ENCODE assay signal across 8 cellular contexts in the genomic region with DNA sequence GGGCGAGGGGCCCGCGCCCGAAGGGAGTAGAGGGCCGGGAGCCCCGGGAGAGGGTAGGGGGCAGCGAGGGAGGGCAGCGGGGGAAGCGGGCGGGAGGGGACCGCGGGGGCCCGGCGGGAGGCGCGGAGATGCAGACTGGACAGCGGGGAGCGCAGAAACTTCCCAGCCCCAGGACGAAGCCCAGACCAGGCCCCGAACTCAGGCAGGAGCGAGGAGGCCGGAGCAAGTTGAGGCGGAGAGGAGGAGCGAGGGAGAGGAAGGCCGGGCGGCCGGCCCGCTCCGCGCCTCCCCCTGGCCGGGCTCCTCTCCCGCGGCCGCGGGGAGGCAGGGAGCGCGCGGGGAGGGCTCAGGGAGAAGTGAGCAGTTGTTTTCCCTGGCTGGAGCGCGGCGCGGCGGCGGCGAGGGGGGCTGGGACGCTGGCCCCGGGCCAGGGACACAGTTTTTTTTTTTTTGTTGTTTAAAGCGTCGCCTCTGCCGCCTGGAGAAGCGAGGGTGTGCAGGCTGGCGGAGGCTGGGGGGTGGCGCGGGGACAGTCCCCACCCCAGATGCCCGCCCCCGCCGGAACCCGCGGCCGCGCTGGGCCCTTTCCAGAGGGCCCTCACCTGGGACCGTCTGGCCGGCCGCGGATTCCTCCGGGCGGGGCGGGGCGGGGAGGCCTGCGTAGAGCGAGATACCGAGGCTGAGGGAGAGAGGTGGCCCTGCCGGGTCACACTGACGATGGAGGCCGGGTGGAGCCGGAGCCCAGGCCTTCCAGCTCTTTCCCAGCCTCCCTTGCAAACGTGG. TPM values are rescaled to one million over a fixed set of nuclear protein-coding genes. Genes with fewer than 3 reads are reported as not detected.
DNase-seq lines count a peak whose midpoint lies in the region; ATAC-seq, FAIRE-seq and TF ChIP-seq lines count a peak whose summit lies in the region.

A gene (minus strand): TSS at position 358 of the 783 bp plus-strand sequence. CDS start 400 bp downstream, outside the sequence.

- H3K79me2 ChIP-seq in K562 (ENCODE audit: control insufficient read depth, insufficient read depth, low read length) (no peaks in the 10 kb centered on the region), trophoblast cell (ENCODE audit: control insufficient read depth, insufficient read depth, low read length, poor library complexity) (peaks cover 6% of the 10 kb centered on the region)

- peak within 1 kb of the TSS; percentile 59 for H3K4ac ChIP-seq in trophoblast cell (ENCODE audit: low read depth, low read length)

- peak within 1 kb of the TSS; percentile 81 for H3K27ac ChIP-seq in HEK293 (ENCODE audit: extremely low read depth, low read depth, low read length)
- peak within 1 kb of the TSS; percentile 68 for H3K27ac ChIP-seq in K562 (ENCODE audit: extremely low read depth, low read depth, low read length)
- peak within 1 kb of the TSS; percentile 99 for H3K27ac ChIP-seq in right cardiac atrium (ENCODE audit: low read length)
- H3K27ac ChIP-seq in trophoblast cell (ENCODE audit: low read depth, low read length), result peak within 1 kb of the TSS; percentile 73

- H2BK5ac ChIP-seq in trophoblast cell (ENCODE audit: low read depth, low read length, poor library complexity), result peak within 1 kb of the TSS; percentile 82

- DNase-seq in CD1c-positive myeloid dendritic cell (ENCODE audit: extremely low spot score) (peak; percentile 62), RPMI7951 (ENCODE audit: low read depth) (peak; percentile 85), K562 (ENCODE audit: extremely low read depth in 1 of 4, low spot score in 3 of 4) (peak; percentile 85 to 90 (median 88)), right cardiac atrium (peak; percentile 88 to 95 (median 95)), trophoblast cell (peak; percentile 67 to 80)

- TF ChIP-seq RAD21 in K562 (CRISPR knock-in tag; conservative IDR thresholded peaks at IDR 0.05 in 1 of 2, IDR thresholded peaks at IDR 0.05 in 1 of 2), result no peak

- no peak for FAIRE-seq in K562 (lab: Jason Lieb, UNC)

- TF ChIP-seq EP300 in K562 (IDR thresholded peaks at IDR 0.05; ENCODE audit: low read length), result peak; percentile 4; the same call in 1 of the 2 replicates

- 2% methylated on average over 8 of the region's 77 CpGs for WGBS in K562 (ENCODE audit: insufficient coverage, low coverage, missing lambda C conversion rate)
- WGBS in right cardiac atrium, result under 1% methylated on average over 77 of the region's 77 CpGs
- no CpG with 5 or more reads among the region's 77 CpGs for WGBS in trophoblast cell (ENCODE audit: extremely low coverage, insufficient coverage, insufficient read length)

- TF ChIP-seq CTCF in HEK293 (tag by site-specific recombination; IDR thresholded peaks at IDR 0.05), result no peak
- peak in 1 of 3 experiments; percentile 2; a peak in 2 of 6 replicates for TF ChIP-seq CTCF in K562 (IDR thresholded peaks at IDR 0.05 in 2 of 3, conservative IDR thresholded peaks at IDR 0.05 in 1 of 3; ENCODE audit: insufficient read depth in 2 of 3, low read depth in 1 of 3, low read length in 3 of 3)

- in situ Hi-C loops in K562 (cut with MboI), result no loop called here

- peaks cover 19% of the 10 kb centered on the region for H3K4me1 ChIP-seq in HEK293 (ENCODE audit: control insufficient read depth, insufficient read depth, low read length)
- peaks cover 54 to 81% of the 10 kb centered on the region in 2 experiments for H3K4me1 ChIP-seq in K562 (replicated peaks in 1 of 2; ENCODE audit: control insufficient read depth in 2 of 2, insufficient read depth in 2 of 2, low read length in 2 of 2)
- peaks cover 12% of the 10 kb centered on the region for H3K4me1 ChIP-seq in right cardiac atrium (ENCODE audit: control insufficient read depth, insufficient read depth, low read length)
- H3K4me1 ChIP-seq in trophoblast cell (ENCODE audit: control insufficient read depth in 1 of 2, insufficient read depth in 2 of 2, low read length in 2 of 2), result peaks cover 40 to 50% of the 10 kb centered on the region in 2 experiments

- peak within 1 kb of the TSS; percentile 85 for H2BK120ac ChIP-seq in trophoblast cell (ENCODE audit: insufficient read depth, low read length, poor library complexity)

- H2AK5ac ChIP-seq in trophoblast cell (ENCODE audit: low read length), result peak within 1 kb of the TSS; percentile 66

- H4K8ac ChIP-seq in trophoblast cell (ENCODE audit: low read depth, low read length), result peak within 1 kb of the TSS; percentile 92

- peak within 1 kb of the TSS; percentile 80 for H3K14ac ChIP-seq in trophoblast cell (ENCODE audit: low read length)

- H4K12ac ChIP-seq in trophoblast cell (ENCODE audit: low read depth, low read length), result peak within 1 kb of the TSS; percentile 81

- TF ChIP-seq POLR2A in K562 (conservative IDR thresholded peaks at IDR 0.05), result peak; percentile 42; the same call in 1 of the 2 replicates

- no peak within 1 kb of the TSS for H3K23ac ChIP-seq in trophoblast cell (ENCODE audit: low read length)

- H3K27me3 ChIP-seq in K562 (ENCODE audit: control insufficient read depth in 2 of 2, insufficient read depth in 2 of 2, low read length in 2 of 2) (no peaks in the 10 kb centered on the region), right cardiac atrium (ENCODE audit: control insufficient read depth, insufficient read depth) (no peaks in the 10 kb centered on the region), trophoblast cell (ENCODE audit: insufficient read depth, low read length) (no peaks in the 10 kb centered on the region)

- H3K9me3 ChIP-seq in HEK293 (ENCODE audit: control insufficient read depth, insufficient read depth, low read depth, low read length) (no peaks in the 10 kb centered on the region), K562 (replicated peaks; ENCODE audit: control insufficient read depth, insufficient read depth, low read depth, low read length) (no peaks in the 10 kb centered on the region), right cardiac atrium (ENCODE audit: control insufficient read depth, low read length) (no peaks in the 10 kb centered on the region), trophoblast cell (ENCODE audit: insufficient read depth, low read depth, low read length) (no peaks in the 10 kb centered on the region)

- intact Hi-C loops in K562 (cut with micrococcal nuclease), result no loop called here
- intact Hi-C loops in right cardiac atrium (cut with DNase I), result no loop called here

- H2AFZ ChIP-seq in K562 (ENCODE audit: low read depth, low read length), result peak within 1 kb of the TSS; percentile 94
- H2AFZ ChIP-seq in trophoblast cell (ENCODE audit: insufficient read depth, low read length, poor library complexity), result peak within 1 kb of the TSS; percentile 75

- POLR2A ChIA-PET in HEK293 (lab: Yijun Ruan, JAX) (interaction anchor here (1.0 to 4.1 kb wide), 5 partner anchors 11 to 300 kb away, joined by 3 to 41 read pairs (median 5); a partner anchor contains a TSS), K562 (lab: Yijun Ruan, JAX) (interaction anchor here (0.6 to 3.6 kb wide), 2 partner anchors 13 to 32 kb away, joined by 3 to 22 read pairs; a partner anchor contains a TSS)

- H3K4me3 ChIP-seq in HEK293 (ENCODE audit: low read depth, low read length) (peak within 1 kb of the TSS; percentile 52), K562 (peak within 1 kb of the TSS; percentile 41), right cardiac atrium (ENCODE audit: low read length) (peak within 1 kb of the TSS; percentile 90), trophoblast cell (ENCODE audit: low read depth, low read length) (peak within 1 kb of the TSS; percentile 51)

- peak within 1 kb of the TSS; percentile 60 to 91; a peak in 3 of 4 replicates for H3K9ac ChIP-seq in K562 (ENCODE audit: insufficient read depth in 1 of 2, low read depth in 2 of 2, low read length in 2 of 2)
- no peak within 1 kb of the TSS for H3K9ac ChIP-seq in trophoblast cell (ENCODE audit: low read length)

- peak within 1 kb of the TSS; percentile 93 for H4K91ac ChIP-seq in trophoblast cell (ENCODE audit: low read depth, low read length)

- ATAC-seq in K562, result peak; percentile 87
- ATAC-seq in right cardiac atrium, result peak; percentile 82 to 90
- ATAC-seq in HG02623 (IDR thresholded peaks at IDR 0.05; ENCODE audit: unreplicated experiment), result no peak
- no peak for ATAC-seq in HG02852 (IDR thresholded peaks at IDR 0.05; ENCODE audit: unreplicated experiment)

- peak within 1 kb of the TSS; percentile 85 for H3K18ac ChIP-seq in trophoblast cell (ENCODE audit: low read length)

- CTCF ChIA-PET in HEK293 (lab: Yijun Ruan, JAX) (interaction anchor here (1.6 to 5.0 kb wide), 2 partner anchors 9 to 13 kb away, joined by 5 to 39 read pairs; a partner anchor contains a TSS), K562 (lab: Yijun Ruan, JAX; ENCODE audit: low intra/inter-chr PET ratio) (interaction anchor here (0.7 kb wide), 1 partner anchor 10 kb away, joined by 3 read pairs; no protein-coding TSS in a partner anchor)

- peaks cover 0 to 8% of the 10 kb centered on the region in 2 experiments; a peak in 1 of 3 replicates for H3K36me3 ChIP-seq in HEK293 (ENCODE audit: control insufficient read depth in 2 of 2, insufficient read depth in 1 of 2, low read length in 2 of 2)
- no peaks in the 10 kb centered on the region for H3K36me3 ChIP-seq in K562 (ENCODE audit: control insufficient read depth, insufficient read depth, low read length)
- no peaks in the 10 kb centered on the region for H3K36me3 ChIP-seq in trophoblast cell (ENCODE audit: control insufficient read depth in 1 of 2, insufficient read depth in 2 of 2, low read length in 2 of 2)

- H2BK12ac ChIP-seq in trophoblast cell (ENCODE audit: low read length), result peak within 1 kb of the TSS; percentile 56

- BruUV-seq in K562 (replicated peaks; lab: Mats Ljungman, UMichigan), result no TSS peak

- no peaks in the 10 kb centered on the region for H3K9me1 ChIP-seq in K562 (ENCODE audit: control insufficient read depth, insufficient read depth, low read length)

- peaks cover 30% of the 10 kb centered on the region for H3K79me1 ChIP-seq in trophoblast cell (ENCODE audit: low read length)

- H3K4me2 ChIP-seq in K562 (ENCODE audit: insufficient read depth, low read length) (peak within 1 kb of the TSS; percentile 62), trophoblast cell (ENCODE audit: low read length) (peak within 1 kb of the TSS; percentile 62)

- H4K20me1 ChIP-seq in K562 (replicated peaks; ENCODE audit: control insufficient read depth, insufficient read depth, low read length), result no peaks in the 10 kb centered on the region

RNA-seq across cellular contexts. Expression of the gene that starts here (rescaled TPM):
- 20.9 and 38.4 TPM in 2 replicates for total RNA-seq in RPMI7951 (2014; rRNA removed; shearing (Covaris generic))
- 78.9 and 182 TPM in 2 replicates for total RNA-seq in K562 (2011; cell fraction: chromatin; rRNA removed; ENCODE audit: low replicate concordance)
- total RNA-seq in K562 (2011; cell fraction: nucleolus; rRNA removed), result 71.7 and 81.2 TPM in 2 replicates
- total RNA-seq in K562 (2011; cell fraction: nucleoplasm; rRNA removed), result 77.2 and 120 TPM in 2 replicates
- 15.0 and 19.3 TPM in 2 replicates for total RNA-seq in K562 (2014; rRNA removed)
- total RNA-seq in K562 (2014; rRNA removed; fragmentation: Illumina TruSeq; extraction: Trizol), result 1.3 and 1.7 TPM in 2 replicates
- 3.8 and 4.4 TPM in 2 replicates for total RNA-seq in K562 (2015; rRNA removed; fragmentation: Illumina TruSeq; extraction: Trizol)
- total RNA-seq in K562 (2021), result 17.1 and 18.8 TPM in 2 replicates
- 7.4 and 17.0 TPM in 2 replicates for polyA plus RNA-seq in K562 (2011; rRNA removed)
- polyA plus RNA-seq in K562 (2011; cell fraction: cytosol; rRNA removed), result 13.4 and 20.3 TPM in 2 replicates
- 102 and 163 TPM in 2 replicates for polyA plus RNA-seq in K562 (2011; cell fraction: nucleus; rRNA removed)
- 19.2 and 25.7 TPM in 2 replicates for polyA plus RNA-seq in K562 (2012)
- polyA plus RNA-seq in K562 (2014; fragmentation: Illumina TruSeq; extraction: Trizol), result 4.8 and 6.9 TPM in 2 replicates
- under 1 TPM; 0.06 to 0.14 TPM for polyA plus RNA-seq in K562 (2014; fragmentation: Nextera tagmentation; extraction: Ambion mirVana)
- polyA plus RNA-seq in K562 (2014; rRNA removed), result 14.6 and 20.5 TPM in 2 replicates
- 6.4 and 7.8 TPM in 2 replicates for polyA minus RNA-seq in K562 (2011; rRNA and poly(A)+ RNA removed)
- polyA minus RNA-seq in K562 (2011; cell fraction: cytosol; rRNA and poly(A)+ RNA removed), result 7.6 and 12.6 TPM in 2 replicates
- 18.2 and 23.1 TPM in 2 replicates for polyA minus RNA-seq in K562 (2011; cell fraction: nucleus; rRNA and poly(A)+ RNA removed)
- 100 to 1,000 TPM; 128 to 161 (median 140) TPM for total RNA-seq in right cardiac atrium
- polyA plus RNA-seq in right cardiac atrium, result 60.2 TPM
- polyA plus RNA-seq in trophoblast cell (2013), result 36.2 and 40.2 TPM in 2 replicates

Comparison
In these comparisons a context has a peak if more than half of its experiments do, and no peak if none do; other contexts are left out.
1. ATAC-seq: peak in K562 (single experiment) and right cardiac atrium (2 of 2); none in HG02623 (single experiment) and HG02852 (single experiment).
2. Peak in every context shown above with its lines, with median percentiles within 50 percentile points of each other: DNase-seq, H3K27ac ChIP-seq and H3K4me3 ChIP-seq.